Comparison of ENCODE assay signal across 8 cellular contexts in genomic region chr3:141575879-141576743, GRCh38.
DNase-seq lines count a peak whose midpoint lies in the region; FAIRE-seq and TF ChIP-seq lines count a peak whose summit lies in the region.

No MANE protein-coding gene starts in this region.

- 77 to 87% (median 83%) methylated on average over 13 of the region's 13 CpGs for WGBS in stomach, 5 donors
- WGBS in neuronal stem cell (ENCODE audit: extremely low coverage in 2 of 2, insufficient read length in 2 of 2, insufficient replicate concordance in 1 of 2), 2 donors, result no CpG with 5 or more reads among the region's 13 CpGs

- peaks cover 15% of the 10 kb centered on the region for H3K4me1 Mint-ChIP-seq in activated CD4-positive, alpha-beta memory T cell treated with anti-CD3 and anti-CD28 coated beads for 36 hours (ENCODE audit: low read depth)

- no peaks in the 10 kb centered on the region for H3K79me1 ChIP-seq in neuronal stem cell (ENCODE audit: low read depth, low read length)

- CTCF ChIA-PET in activated CD4-positive, alpha-beta memory T cell treated with anti-CD3 and anti-CD28 coated beads for 36 hours (lab: Charles Lee), result interaction anchor here (0.6 to 3.4 kb wide), 4 partner anchors 105 to 802 kb away, joined by 3 to 15 read pairs (median 4); no protein-coding TSS in a partner anchor

- H2BK15ac ChIP-seq in neuronal stem cell (ENCODE audit: low read length), result no peak overlapping the region

- peaks cover 32% of the 10 kb centered on the region for H3K36me3 Mint-ChIP-seq in activated CD4-positive, alpha-beta memory T cell treated with anti-CD3 and anti-CD28 coated beads for 36 hours

- H3K4me1 ChIP-seq in BE2C, result no peaks in the 10 kb centered on the region
- peaks cover 13% of the 10 kb centered on the region for H3K4me1 ChIP-seq in left ventricle myocardium inferior
- peaks cover 0 to 29% (median 0%) of the 10 kb centered on the region in 4 donors for H3K4me1 ChIP-seq in stomach
- no peaks in the 10 kb centered on the region for H3K4me1 ChIP-seq in neuronal stem cell (ENCODE audit: control insufficient read depth in 2 of 2, insufficient read depth in 1 of 2, low read depth in 1 of 2, low read length in 2 of 2)

- peak; percentile 78 for FAIRE-seq in GM18507 (lab: Jason Lieb, UNC)

- H3K4me3 ChIP-seq in BE2C (ENCODE audit: low read depth, low read length), result no peak overlapping the region
- H3K4me3 ChIP-seq in left ventricle myocardium inferior, result no peak overlapping the region
- H3K4me3 ChIP-seq in stomach, result peak overlapping the region in 1 of 4 donors; percentile 9
- no peak overlapping the region for H3K4me3 ChIP-seq in neuronal stem cell (ENCODE audit: low read length in 2 of 2)

- no peak overlapping the region for H3K18ac ChIP-seq in neuronal stem cell (ENCODE audit: low read length)

- no peak overlapping the region for H2AFZ ChIP-seq in neuronal stem cell (ENCODE audit: low read length)

- H2BK12ac ChIP-seq in neuronal stem cell (ENCODE audit: low read length), result no peak overlapping the region

- TF ChIP-seq CTCF in BE2C (IDR thresholded peaks at IDR 0.05; ENCODE audit: low read depth, low read length) (peak; percentile 49; the same call in 1 of the 2 replicates), left ventricle myocardium inferior (IDR thresholded peaks at IDR 0.05; ENCODE audit: borderline replicate concordance) (peak; percentile 65), stomach (IDR thresholded peaks at IDR 0.05) (peak in 5 of 7 experiments; percentile 15 to 56 (median 31))

- H2BK120ac ChIP-seq in neuronal stem cell (ENCODE audit: low read depth, low read length), result no peak overlapping the region

- no peaks in the 10 kb centered on the region for H3K27me3 ChIP-seq in BE2C
- H3K27me3 ChIP-seq in left ventricle myocardium inferior (ENCODE audit: low read depth), result no peaks in the 10 kb centered on the region
- H3K27me3 ChIP-seq in stomach, result no peaks in the 10 kb centered on the region
- H3K27me3 ChIP-seq in neuronal stem cell (ENCODE audit: control insufficient read depth in 3 of 3, insufficient read depth in 3 of 3, low read depth in 1 of 3, low read length in 3 of 3), result no peaks in the 10 kb centered on the region

- peak overlapping the region; percentile 53 for H3K27ac Mint-ChIP-seq in activated CD4-positive, alpha-beta memory T cell treated with anti-CD3 and anti-CD28 coated beads for 36 hours

- H3K9me3 Mint-ChIP-seq in activated CD4-positive, alpha-beta memory T cell treated with anti-CD3 and anti-CD28 coated beads for 36 hours, result no peaks in the 10 kb centered on the region

- POLR2A ChIA-PET in activated CD4-positive, alpha-beta memory T cell treated with anti-CD3 and anti-CD28 coated beads for 36 hours (lab: Charles Lee), result no interaction called here

- H3K9ac ChIP-seq in neuronal stem cell (ENCODE audit: low read depth, low read length, poor library complexity), result no peak overlapping the region

- H4K91ac ChIP-seq in neuronal stem cell (ENCODE audit: low read depth, low read length, poor library complexity), result no peak overlapping the region

- H2AK5ac ChIP-seq in neuronal stem cell (ENCODE audit: low read depth, low read length), result no peak overlapping the region

- H3K4me3 Mint-ChIP-seq in activated CD4-positive, alpha-beta memory T cell treated with anti-CD3 and anti-CD28 coated beads for 36 hours, result peak overlapping the region; percentile 5

- H3K36me3 ChIP-seq in BE2C (peaks cover 3% of the 10 kb centered on the region; the same call in 1 of the 2 replicates), left ventricle myocardium inferior (peaks cover 52% of the 10 kb centered on the region), stomach (peaks cover under 1 to 81% (median 69%) of the 10 kb centered on the region in 4 donors), neuronal stem cell (replicated peaks in 1 of 2; ENCODE audit: control insufficient read depth in 2 of 2, insufficient read depth in 2 of 2, low read length in 2 of 2) (peaks cover 4 to 88% of the 10 kb centered on the region in 2 donors)

- no peak overlapping the region for H3K14ac ChIP-seq in neuronal stem cell (ENCODE audit: low read length)

- H3K27me3 Mint-ChIP-seq in activated CD4-positive, alpha-beta memory T cell treated with anti-CD3 and anti-CD28 coated beads for 36 hours, result no peaks in the 10 kb centered on the region

- TF ChIP-seq EP300 in stomach (IDR thresholded peaks at IDR 0.05), result no peak

- no peak overlapping the region for H3K27ac ChIP-seq in left ventricle myocardium inferior (replicated peaks)
- H3K27ac ChIP-seq in stomach, result peak overlapping the region in 1 of 5 donors; percentile 34
- no peak overlapping the region for H3K27ac ChIP-seq in neuronal stem cell (replicated peaks; ENCODE audit: low read length)

- no peak overlapping the region for H3K23ac ChIP-seq in neuronal stem cell (ENCODE audit: low read depth, low read length, poor library complexity)

- no peak overlapping the region for H3K4me2 ChIP-seq in neuronal stem cell (ENCODE audit: insufficient read depth, low read length, poor library complexity, severe bottlenecking)

- DNase-seq in BE2C, result no peak
- DNase-seq in GM18507 (ENCODE audit: extremely low spot score, insufficient read length, low read depth), result no peak
- DNase-seq in LoVo (ENCODE audit: low spot score), result peak; percentile 14
- no peak for DNase-seq in activated CD4-positive, alpha-beta memory T cell treated with anti-CD3 and anti-CD28 coated beads for 36 hours
- no peak for DNase-seq in left ventricle myocardium inferior
- no peak for DNase-seq in stomach
- DNase-seq in NK-92 (lab: John Stamatoyannopoulos, UW; ENCODE audit: unreplicated experiment), result no peak
- DNase-seq in neuronal stem cell (ENCODE audit: low spot score), result no peak

- H4K8ac ChIP-seq in neuronal stem cell (ENCODE audit: low read depth, low read length), result no peak overlapping the region

- no peak overlapping the region for H2BK5ac ChIP-seq in neuronal stem cell (ENCODE audit: low read length)

- intact Hi-C loops in activated CD4-positive, alpha-beta memory T cell treated with anti-CD3 and anti-CD28 coated beads for 36 hours (cut with micrococcal nuclease), result loop anchor here (5.0 to 10.0 kb wide), 3 partner anchors 69 to 339 kb away; partner anchors contain the start of gene RNF7
- intact Hi-C loops in left ventricle myocardium inferior (cut with micrococcal nuclease), result no loop called here
- intact Hi-C loops in stomach (cut with DNase I; ENCODE audit: low total_unique reads), result no loop called here

- H3K4ac ChIP-seq in neuronal stem cell (ENCODE audit: low read length), result no peak overlapping the region

- H3K9me3 ChIP-seq in BE2C, result no peaks in the 10 kb centered on the region
- no peaks in the 10 kb centered on the region for H3K9me3 ChIP-seq in left ventricle myocardium inferior (replicated peaks)
- H3K9me3 ChIP-seq in stomach, result no peaks in the 10 kb centered on the region
- no peaks in the 10 kb centered on the region for H3K9me3 ChIP-seq in neuronal stem cell (replicated peaks in 1 of 2; ENCODE audit: control insufficient read depth in 2 of 2, insufficient read depth in 1 of 2, low read depth in 1 of 2, low read length in 2 of 2)

- TF ChIP-seq POLR2A in stomach (IDR thresholded peaks at IDR 0.05), result no peak
